In the genomic region with DNA sequence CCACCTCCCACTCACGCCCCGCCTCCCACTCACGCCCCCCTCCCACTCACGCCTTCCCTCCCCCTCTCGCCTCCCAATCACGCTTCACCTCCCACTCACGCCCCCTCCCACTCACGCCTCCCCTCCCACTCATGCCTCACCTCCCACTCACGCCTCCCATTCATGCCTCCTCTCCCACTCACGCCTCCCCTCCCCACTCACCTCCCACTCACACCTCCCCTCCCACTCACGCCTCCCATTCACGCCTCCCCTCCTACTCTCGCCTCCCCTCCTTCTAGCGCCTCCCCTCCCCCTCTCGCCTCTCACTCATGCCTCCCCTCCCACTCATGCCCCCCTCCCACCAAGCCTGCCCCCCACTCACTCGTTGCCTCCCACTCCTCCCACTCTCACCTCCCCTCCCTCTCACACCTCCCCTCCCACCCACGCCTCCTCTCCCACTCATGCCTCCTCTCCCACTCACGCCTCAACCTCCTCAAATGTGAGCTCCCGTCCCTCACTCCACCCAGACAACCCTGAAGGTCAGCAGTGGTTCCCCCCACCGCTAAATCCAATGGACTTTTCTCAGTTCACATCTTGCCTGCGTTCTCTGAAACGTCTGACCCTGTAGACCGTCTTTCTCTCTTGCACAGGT, we compare ENCODE assay signal across 2 cellular contexts.
TF ChIP-seq lines count a peak whose summit lies in the region.

No MANE protein-coding gene starts in this region.

TF ChIP-seq in HEK293, 187 proteins besides CTCF, POLR2A, EP300 and RAD21:
- TF ChIP-seq, protein P1, sequence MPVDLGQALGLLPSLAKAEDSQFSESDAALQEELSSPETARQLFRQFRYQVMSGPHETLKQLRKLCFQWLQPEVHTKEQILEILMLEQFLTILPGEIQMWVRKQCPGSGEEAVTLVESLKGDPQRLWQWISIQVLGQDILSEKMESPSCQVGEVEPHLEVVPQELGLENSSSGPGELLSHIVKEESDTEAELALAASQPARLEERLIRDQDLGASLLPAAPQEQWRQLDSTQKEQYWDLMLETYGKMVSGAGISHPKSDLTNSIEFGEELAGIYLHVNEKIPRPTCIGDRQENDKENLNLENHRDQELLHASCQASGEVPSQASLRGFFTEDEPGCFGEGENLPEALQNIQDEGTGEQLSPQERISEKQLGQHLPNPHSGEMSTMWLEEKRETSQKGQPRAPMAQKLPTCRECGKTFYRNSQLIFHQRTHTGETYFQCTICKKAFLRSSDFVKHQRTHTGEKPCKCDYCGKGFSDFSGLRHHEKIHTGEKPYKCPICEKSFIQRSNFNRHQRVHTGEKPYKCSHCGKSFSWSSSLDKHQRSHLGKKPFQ (tag by site-specific recombination; IDR thresholded peaks at IDR 0.05), result 0 out of 2 replicates have a peak, but pooled peaks have one; percentile 35
- no peak for TF ChIP-seq KLF16 (tag by site-specific recombination; IDR thresholded peaks at IDR 0.05)
- TF ChIP-seq EGR2 (tag by site-specific recombination; IDR thresholded peaks at IDR 0.05; ENCODE audit: low read depth), result peak; percentile 90
- TF ChIP-seq ZFHX2 (tag by site-specific recombination; conservative IDR thresholded peaks at IDR 0.05), result peak; percentile 94

TF ChIP-seq in H1, 55 proteins besides CTCF, POLR2A, EP300 and RAD21:
- TF ChIP-seq SAP30 (IDR thresholded peaks at IDR 0.05; ENCODE audit: insufficient read depth, insufficient replicate concordance, low read length) (no peak), SUZ12 (IDR thresholded peaks at IDR 0.05; ENCODE audit: low read length) (no peak), ASH2L (IDR thresholded peaks at IDR 0.05; ENCODE audit: low read length) (no peak), RFX5 (IDR thresholded peaks at IDR 0.05; ENCODE audit: borderline replicate concordance, low read depth, low read length) (no peak), RBBP5 (IDR thresholded peaks at IDR 0.05; ENCODE audit: borderline replicate concordance, low read depth, low read length) (no peak), HDAC2 (IDR thresholded peaks at IDR 0.05; ENCODE audit: borderline replicate concordance in 1 of 2, low read depth in 2 of 2, low read length in 2 of 2) (no peak), KDM1A (IDR thresholded peaks at IDR 0.05; ENCODE audit: borderline replicate concordance, low read length) (no peak), TAF7 (optimal IDR thresholded peaks at IDR 0.05; ENCODE audit: borderline replicate concordance, low read depth, low read length) (no peak), SP1 (IDR thresholded peaks at IDR 0.05; ENCODE audit: low read depth, low read length) (no peak), KDM4A (IDR thresholded peaks at IDR 0.05; ENCODE audit: low read depth, low read length, severe bottlenecking) (no peak), NANOG (IDR thresholded peaks at IDR 0.05; ENCODE audit: insufficient read depth, low read depth, low read length, poor library complexity, severe bottlenecking) (no peak), KDM5A (IDR thresholded peaks at IDR 0.05; ENCODE audit: low read length) (no peak)
- TF ChIP-seq, protein P2, sequence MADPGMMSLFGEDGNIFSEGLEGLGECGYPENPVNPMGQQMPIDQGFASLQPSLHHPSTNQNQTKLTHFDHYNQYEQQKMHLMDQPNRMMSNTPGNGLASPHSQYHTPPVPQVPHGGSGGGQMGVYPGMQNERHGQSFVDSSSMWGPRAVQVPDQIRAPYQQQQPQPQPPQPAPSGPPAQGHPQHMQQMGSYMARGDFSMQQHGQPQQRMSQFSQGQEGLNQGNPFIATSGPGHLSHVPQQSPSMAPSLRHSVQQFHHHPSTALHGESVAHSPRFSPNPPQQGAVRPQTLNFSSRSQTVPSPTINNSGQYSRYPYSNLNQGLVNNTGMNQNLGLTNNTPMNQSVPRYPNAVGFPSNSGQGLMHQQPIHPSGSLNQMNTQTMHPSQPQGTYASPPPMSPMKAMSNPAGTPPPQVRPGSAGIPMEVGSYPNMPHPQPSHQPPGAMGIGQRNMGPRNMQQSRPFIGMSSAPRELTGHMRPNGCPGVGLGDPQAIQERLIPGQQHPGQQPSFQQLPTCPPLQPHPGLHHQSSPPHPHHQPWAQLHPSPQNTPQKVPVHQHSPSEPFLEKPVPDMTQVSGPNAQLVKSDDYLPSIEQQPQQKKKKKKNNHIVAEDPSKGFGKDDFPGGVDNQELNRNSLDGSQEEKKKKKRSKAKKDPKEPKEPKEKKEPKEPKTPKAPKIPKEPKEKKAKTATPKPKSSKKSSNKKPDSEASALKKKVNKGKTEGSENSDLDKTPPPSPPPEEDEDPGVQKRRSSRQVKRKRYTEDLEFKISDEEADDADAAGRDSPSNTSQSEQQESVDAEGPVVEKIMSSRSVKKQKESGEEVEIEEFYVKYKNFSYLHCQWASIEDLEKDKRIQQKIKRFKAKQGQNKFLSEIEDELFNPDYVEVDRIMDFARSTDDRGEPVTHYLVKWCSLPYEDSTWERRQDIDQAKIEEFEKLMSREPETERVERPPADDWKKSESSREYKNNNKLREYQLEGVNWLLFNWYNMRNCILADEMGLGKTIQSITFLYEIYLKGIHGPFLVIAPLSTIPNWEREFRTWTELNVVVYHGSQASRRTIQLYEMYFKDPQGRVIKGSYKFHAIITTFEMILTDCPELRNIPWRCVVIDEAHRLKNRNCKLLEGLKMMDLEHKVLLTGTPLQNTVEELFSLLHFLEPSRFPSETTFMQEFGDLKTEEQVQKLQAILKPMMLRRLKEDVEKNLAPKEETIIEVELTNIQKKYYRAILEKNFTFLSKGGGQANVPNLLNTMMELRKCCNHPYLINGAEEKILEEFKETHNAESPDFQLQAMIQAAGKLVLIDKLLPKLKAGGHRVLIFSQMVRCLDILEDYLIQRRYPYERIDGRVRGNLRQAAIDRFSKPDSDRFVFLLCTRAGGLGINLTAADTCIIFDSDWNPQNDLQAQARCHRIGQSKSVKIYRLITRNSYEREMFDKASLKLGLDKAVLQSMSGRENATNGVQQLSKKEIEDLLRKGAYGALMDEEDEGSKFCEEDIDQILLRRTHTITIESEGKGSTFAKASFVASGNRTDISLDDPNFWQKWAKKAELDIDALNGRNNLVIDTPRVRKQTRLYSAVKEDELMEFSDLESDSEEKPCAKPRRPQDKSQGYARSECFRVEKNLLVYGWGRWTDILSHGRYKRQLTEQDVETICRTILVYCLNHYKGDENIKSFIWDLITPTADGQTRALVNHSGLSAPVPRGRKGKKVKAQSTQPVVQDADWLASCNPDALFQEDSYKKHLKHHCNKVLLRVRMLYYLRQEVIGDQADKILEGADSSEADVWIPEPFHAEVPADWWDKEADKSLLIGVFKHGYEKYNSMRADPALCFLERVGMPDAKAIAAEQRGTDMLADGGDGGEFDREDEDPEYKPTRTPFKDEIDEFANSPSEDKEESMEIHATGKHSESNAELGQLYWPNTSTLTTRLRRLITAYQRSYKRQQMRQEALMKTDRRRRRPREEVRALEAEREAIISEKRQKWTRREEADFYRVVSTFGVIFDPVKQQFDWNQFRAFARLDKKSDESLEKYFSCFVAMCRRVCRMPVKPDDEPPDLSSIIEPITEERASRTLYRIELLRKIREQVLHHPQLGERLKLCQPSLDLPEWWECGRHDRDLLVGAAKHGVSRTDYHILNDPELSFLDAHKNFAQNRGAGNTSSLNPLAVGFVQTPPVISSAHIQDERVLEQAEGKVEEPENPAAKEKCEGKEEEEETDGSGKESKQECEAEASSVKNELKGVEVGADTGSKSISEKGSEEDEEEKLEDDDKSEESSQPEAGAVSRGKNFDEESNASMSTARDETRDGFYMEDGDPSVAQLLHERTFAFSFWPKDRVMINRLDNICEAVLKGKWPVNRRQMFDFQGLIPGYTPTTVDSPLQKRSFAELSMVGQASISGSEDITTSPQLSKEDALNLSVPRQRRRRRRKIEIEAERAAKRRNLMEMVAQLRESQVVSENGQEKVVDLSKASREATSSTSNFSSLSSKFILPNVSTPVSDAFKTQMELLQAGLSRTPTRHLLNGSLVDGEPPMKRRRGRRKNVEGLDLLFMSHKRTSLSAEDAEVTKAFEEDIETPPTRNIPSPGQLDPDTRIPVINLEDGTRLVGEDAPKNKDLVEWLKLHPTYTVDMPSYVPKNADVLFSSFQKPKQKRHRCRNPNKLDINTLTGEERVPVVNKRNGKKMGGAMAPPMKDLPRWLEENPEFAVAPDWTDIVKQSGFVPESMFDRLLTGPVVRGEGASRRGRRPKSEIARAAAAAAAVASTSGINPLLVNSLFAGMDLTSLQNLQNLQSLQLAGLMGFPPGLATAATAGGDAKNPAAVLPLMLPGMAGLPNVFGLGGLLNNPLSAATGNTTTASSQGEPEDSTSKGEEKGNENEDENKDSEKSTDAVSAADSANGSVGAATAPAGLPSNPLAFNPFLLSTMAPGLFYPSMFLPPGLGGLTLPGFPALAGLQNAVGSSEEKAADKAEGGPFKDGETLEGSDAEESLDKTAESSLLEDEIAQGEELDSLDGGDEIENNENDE (IDR thresholded peaks at IDR 0.05; ENCODE audit: insufficient replicate concordance, low read length), result no peak
